In the genomic region with DNA sequence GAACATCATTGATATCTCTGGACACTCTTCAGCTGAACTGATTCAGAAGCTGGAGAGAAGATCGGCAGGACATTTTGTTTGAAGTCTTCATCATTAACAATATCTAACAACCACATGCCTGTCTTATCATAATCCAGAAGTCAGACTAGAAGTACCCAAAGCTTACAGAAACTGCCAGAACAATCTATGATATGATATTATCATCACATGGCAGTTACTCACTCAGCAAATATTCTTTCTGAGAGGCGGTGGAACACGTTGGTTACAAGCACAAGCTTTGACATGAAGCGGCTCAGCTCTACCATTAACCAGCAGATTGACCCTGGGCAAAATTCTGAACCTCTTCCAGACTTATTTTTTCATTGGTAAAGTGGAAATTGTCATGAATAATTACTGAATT, we compare ENCODE assay signal across 1 cellular context.
A peak's percentile ranks its signal among the peaks of the same experiment; 100 is the strongest.
TF ChIP-seq lines count a peak whose summit lies in the region.

No MANE protein-coding gene starts in this region.

TF ChIP-seq in K562, 482 proteins besides CTCF, POLR2A, EP300 and RAD21 (continued from another document and continues in another):
- TF ChIP-seq, protein P1, sequence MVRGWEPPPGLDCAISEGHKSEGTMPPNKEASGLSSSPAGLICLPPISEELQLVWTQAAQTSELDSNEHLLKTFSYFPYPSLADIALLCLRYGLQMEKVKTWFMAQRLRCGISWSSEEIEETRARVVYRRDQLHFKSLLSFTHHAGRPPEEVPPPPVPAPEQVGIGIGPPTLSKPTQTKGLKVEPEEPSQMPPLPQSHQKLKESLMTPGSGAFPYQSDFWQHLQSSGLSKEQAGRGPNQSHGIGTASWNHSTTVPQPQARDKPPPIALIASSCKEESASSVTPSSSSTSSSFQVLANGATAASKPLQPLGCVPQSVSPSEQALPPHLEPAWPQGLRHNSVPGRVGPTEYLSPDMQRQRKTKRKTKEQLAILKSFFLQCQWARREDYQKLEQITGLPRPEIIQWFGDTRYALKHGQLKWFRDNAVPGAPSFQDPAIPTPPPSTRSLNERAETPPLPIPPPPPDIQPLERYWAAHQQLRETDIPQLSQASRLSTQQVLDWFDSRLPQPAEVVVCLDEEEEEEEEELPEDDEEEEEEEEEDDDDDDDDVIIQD (CRISPR knock-in tag; IDR thresholded peaks at IDR 0.05) = no peak
- TF ChIP-seq HNRNPL (IDR thresholded peaks at IDR 0.05; ENCODE audit: low read depth, low read length) (no peak), RB1 (IDR thresholded peaks at IDR 0.05; ENCODE audit: low read depth) (no peak), CREB1 (IDR thresholded peaks at IDR 0.05) (no peak), CREB1 (CRISPR knock-in tag; IDR thresholded peaks at IDR 0.05) (no peak), SREBF1 (IDR thresholded peaks at IDR 0.05; ENCODE audit: borderline replicate concordance, low read depth, low read length) (no peak), CTBP1 (IDR thresholded peaks at IDR 0.05; ENCODE audit: borderline replicate concordance) (peak; percentile 60), SNIP1 (IDR thresholded peaks at IDR 0.05; ENCODE audit: low read depth) (no peak), TSC22D4 (tag; IDR thresholded peaks at IDR 0.05) (no peak), ETV1 (tag; conservative IDR thresholded peaks at IDR 0.05; ENCODE audit: low read depth) (no peak), GATA2 (CRISPR knock-in tag; IDR thresholded peaks at IDR 0.05) (0 out of 2 replicates have a peak, but pooled peaks have one; percentile 44), ZNF146 (CRISPR knock-in tag; IDR thresholded peaks at IDR 0.05; ENCODE audit: unreplicated experiment) (no peak), PHF21A (IDR thresholded peaks at IDR 0.05; ENCODE audit: borderline replicate concordance, low read depth) (no peak), RCOR1 (IDR thresholded peaks at IDR 0.05; ENCODE audit: borderline replicate concordance in 1 of 2, low read depth in 2 of 2, low read length in 2 of 2) (peak in 1 of 2 experiments; percentile 95; a peak in 2 of 4 replicates), ZKSCAN8 (CRISPR knock-in tag; IDR thresholded peaks at IDR 0.05) (no peak), PURB (CRISPR knock-in tag; IDR thresholded peaks at IDR 0.05; ENCODE audit: low read depth) (no peak), HDAC3 (IDR thresholded peaks at IDR 0.05; ENCODE audit: borderline replicate concordance, partially characterized antibody) (peak; percentile 74), WHSC1 (IDR thresholded peaks at IDR 0.05; ENCODE audit: low read length) (no peak), MED1 (CRISPR knock-in tag; IDR thresholded peaks at IDR 0.05; ENCODE audit: borderline replicate concordance) (no peak), NR4A1 (CRISPR knock-in tag; IDR thresholded peaks at IDR 0.05) (no peak), NR4A1 (tag; IDR thresholded peaks at IDR 0.05) (no peak), CBX5 (IDR thresholded peaks at IDR 0.05; ENCODE audit: borderline replicate concordance, low read depth) (no peak), ZNF584 (CRISPR knock-in tag; IDR thresholded peaks at IDR 0.05; ENCODE audit: low read depth) (peak; percentile 76; the same call in 1 of the 2 replicates), IFI16 (CRISPR knock-in tag; IDR thresholded peaks at IDR 0.05) (no peak), MTF1 (CRISPR knock-in tag; IDR thresholded peaks at IDR 0.05; ENCODE audit: borderline replicate concordance) (no peak), ZNF79 (CRISPR knock-in tag; IDR thresholded peaks at IDR 0.05; ENCODE audit: low read depth) (no peak), POLR3G (IDR thresholded peaks at IDR 0.05; ENCODE audit: extremely low read depth, insufficient read length, insufficient replicate concordance) (no peak), NFYB (IDR thresholded peaks at IDR 0.05; ENCODE audit: extremely low read depth, insufficient read length) (no peak)
- TF ChIP-seq, protein P2, sequence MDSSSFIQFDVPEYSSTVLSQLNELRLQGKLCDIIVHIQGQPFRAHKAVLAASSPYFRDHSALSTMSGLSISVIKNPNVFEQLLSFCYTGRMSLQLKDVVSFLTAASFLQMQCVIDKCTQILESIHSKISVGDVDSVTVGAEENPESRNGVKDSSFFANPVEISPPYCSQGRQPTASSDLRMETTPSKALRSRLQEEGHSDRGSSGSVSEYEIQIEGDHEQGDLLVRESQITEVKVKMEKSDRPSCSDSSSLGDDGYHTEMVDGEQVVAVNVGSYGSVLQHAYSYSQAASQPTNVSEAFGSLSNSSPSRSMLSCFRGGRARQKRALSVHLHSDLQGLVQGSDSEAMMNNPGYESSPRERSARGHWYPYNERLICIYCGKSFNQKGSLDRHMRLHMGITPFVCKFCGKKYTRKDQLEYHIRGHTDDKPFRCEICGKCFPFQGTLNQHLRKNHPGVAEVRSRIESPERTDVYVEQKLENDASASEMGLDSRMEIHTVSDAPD (CRISPR knock-in tag; IDR thresholded peaks at IDR 0.05) = no peak
- TF ChIP-seq, protein P3, sequence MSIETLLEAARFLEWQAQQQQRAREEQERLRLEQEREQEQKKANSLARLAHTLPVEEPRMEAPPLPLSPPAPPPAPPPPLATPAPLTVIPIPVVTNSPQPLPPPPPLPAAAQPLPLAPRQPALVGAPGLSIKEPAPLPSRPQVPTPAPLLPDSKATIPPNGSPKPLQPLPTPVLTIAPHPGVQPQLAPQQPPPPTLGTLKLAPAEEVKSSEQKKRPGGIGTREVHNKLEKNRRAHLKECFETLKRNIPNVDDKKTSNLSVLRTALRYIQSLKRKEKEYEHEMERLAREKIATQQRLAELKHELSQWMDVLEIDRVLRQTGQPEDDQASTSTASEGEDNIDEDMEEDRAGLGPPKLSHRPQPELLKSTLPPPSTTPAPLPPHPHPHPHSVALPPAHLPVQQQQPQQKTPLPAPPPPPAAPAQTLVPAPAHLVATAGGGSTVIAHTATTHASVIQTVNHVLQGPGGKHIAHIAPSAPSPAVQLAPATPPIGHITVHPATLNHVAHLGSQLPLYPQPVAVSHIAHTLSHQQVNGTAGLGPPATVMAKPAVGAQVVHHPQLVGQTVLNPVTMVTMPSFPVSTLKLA (conservative IDR thresholded peaks at IDR 0.05) = peak; percentile 19 to 57; a peak in 2 of 4 replicates
- TF ChIP-seq, protein P4, sequence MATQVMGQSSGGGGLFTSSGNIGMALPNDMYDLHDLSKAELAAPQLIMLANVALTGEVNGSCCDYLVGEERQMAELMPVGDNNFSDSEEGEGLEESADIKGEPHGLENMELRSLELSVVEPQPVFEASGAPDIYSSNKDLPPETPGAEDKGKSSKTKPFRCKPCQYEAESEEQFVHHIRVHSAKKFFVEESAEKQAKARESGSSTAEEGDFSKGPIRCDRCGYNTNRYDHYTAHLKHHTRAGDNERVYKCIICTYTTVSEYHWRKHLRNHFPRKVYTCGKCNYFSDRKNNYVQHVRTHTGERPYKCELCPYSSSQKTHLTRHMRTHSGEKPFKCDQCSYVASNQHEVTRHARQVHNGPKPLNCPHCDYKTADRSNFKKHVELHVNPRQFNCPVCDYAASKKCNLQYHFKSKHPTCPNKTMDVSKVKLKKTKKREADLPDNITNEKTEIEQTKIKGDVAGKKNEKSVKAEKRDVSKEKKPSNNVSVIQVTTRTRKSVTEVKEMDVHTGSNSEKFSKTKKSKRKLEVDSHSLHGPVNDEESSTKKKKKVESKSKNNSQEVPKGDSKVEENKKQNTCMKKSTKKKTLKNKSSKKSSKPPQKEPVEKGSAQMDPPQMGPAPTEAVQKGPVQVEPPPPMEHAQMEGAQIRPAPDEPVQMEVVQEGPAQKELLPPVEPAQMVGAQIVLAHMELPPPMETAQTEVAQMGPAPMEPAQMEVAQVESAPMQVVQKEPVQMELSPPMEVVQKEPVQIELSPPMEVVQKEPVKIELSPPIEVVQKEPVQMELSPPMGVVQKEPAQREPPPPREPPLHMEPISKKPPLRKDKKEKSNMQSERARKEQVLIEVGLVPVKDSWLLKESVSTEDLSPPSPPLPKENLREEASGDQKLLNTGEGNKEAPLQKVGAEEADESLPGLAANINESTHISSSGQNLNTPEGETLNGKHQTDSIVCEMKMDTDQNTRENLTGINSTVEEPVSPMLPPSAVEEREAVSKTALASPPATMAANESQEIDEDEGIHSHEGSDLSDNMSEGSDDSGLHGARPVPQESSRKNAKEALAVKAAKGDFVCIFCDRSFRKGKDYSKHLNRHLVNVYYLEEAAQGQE (CRISPR knock-in tag; IDR thresholded peaks at IDR 0.05; ENCODE audit: low read depth) = no peak
- TF ChIP-seq, protein P5, sequence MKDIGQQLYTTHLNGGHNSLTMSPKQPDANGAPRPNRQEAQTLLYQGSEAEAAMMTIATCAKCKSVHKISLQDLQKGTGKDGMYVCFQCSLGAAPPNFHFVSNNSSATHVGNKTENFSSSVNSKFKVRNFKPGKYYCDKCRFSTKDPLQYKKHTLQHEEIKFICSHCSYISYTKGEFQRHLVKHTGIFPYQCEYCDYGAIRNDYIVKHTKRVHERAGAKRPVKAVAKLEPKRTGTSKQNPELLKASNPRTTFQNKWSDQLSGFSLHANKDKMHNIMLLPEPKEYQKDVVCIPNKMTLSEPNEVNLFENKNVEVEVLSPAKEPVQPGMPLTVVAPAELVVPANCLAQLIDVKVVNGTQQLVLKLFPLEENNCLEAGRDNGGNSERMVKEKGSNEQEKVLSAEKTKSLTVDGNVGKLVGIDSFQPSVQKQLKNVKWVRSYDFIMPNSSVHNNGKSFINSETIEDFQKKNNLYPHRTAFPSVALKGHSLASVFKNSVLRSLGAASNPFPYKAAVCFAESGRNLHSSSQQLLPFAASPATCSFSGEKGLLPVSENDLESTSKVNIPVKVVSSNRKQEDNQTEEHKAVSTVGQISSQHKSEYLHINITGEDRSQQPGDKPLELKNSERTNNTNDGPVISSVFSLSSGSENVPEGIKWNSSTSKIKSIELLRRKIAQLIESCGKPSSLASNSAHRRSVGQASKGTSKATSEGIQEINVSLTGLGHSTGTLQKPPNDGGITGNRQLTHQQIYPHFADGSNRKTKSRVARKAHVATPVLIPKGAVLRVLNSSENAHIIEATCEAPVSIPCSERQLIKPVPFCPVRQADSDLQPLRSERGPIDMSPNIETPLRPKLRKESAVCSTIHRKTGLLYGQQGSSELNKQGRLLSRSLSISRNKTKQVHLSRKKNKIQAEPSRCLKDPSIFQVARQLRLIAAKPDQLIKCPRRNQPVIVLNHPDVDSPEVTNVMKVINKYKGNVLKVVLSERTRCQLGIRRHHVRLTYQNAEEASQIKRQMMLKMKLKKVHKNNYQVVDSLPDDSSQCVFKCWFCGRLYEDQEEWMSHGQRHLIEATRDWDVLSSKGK (CRISPR knock-in tag; IDR thresholded peaks at IDR 0.05) = no peak
- TF ChIP-seq, protein P6, sequence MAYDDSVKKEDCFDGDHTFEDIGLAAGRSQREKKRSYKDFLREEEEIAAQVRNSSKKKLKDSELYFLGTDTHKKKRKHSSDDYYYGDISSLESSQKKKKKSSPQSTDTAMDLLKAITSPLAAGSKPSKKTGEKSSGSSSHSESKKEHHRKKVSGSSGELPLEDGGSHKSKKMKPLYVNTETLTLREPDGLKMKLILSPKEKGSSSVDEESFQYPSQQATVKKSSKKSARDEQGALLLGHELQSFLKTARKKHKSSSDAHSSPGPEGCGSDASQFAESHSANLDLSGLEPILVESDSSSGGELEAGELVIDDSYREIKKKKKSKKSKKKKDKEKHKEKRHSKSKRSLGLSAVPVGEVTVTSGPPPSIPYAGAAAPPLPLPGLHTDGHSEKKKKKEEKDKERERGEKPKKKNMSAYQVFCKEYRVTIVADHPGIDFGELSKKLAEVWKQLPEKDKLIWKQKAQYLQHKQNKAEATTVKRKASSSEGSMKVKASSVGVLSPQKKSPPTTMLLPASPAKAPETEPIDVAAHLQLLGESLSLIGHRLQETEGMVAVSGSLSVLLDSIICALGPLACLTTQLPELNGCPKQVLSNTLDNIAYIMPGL (CRISPR knock-in tag; IDR thresholded peaks at IDR 0.05) = no peak
- TF ChIP-seq, protein P7, sequence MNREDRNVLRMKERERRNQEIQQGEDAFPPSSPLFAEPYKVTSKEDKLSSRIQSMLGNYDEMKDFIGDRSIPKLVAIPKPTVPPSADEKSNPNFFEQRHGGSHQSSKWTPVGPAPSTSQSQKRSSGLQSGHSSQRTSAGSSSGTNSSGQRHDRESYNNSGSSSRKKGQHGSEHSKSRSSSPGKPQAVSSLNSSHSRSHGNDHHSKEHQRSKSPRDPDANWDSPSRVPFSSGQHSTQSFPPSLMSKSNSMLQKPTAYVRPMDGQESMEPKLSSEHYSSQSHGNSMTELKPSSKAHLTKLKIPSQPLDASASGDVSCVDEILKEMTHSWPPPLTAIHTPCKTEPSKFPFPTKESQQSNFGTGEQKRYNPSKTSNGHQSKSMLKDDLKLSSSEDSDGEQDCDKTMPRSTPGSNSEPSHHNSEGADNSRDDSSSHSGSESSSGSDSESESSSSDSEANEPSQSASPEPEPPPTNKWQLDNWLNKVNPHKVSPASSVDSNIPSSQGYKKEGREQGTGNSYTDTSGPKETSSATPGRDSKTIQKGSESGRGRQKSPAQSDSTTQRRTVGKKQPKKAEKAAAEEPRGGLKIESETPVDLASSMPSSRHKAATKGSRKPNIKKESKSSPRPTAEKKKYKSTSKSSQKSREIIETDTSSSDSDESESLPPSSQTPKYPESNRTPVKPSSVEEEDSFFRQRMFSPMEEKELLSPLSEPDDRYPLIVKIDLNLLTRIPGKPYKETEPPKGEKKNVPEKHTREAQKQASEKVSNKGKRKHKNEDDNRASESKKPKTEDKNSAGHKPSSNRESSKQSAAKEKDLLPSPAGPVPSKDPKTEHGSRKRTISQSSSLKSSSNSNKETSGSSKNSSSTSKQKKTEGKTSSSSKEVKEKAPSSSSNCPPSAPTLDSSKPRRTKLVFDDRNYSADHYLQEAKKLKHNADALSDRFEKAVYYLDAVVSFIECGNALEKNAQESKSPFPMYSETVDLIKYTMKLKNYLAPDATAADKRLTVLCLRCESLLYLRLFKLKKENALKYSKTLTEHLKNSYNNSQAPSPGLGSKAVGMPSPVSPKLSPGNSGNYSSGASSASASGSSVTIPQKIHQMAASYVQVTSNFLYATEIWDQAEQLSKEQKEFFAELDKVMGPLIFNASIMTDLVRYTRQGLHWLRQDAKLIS (CRISPR knock-in tag; IDR thresholded peaks at IDR 0.05) = no peak
- TF ChIP-seq, protein P8, sequence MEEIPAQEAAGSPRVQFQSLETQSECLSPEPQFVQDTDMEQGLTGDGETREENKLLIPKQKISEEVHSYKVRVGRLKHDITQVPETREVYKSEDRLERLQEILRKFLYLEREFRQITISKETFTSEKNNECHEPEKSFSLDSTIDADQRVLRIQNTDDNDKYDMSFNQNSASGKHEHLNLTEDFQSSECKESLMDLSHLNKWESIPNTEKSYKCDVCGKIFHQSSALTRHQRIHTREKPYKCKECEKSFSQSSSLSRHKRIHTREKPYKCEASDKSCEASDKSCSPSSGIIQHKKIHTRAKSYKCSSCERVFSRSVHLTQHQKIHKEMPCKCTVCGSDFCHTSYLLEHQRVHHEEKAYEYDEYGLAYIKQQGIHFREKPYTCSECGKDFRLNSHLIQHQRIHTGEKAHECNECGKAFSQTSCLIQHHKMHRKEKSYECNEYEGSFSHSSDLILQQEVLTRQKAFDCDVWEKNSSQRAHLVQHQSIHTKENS (CRISPR knock-in tag; IDR thresholded peaks at IDR 0.05) = no peak
- TF ChIP-seq, protein P9, sequence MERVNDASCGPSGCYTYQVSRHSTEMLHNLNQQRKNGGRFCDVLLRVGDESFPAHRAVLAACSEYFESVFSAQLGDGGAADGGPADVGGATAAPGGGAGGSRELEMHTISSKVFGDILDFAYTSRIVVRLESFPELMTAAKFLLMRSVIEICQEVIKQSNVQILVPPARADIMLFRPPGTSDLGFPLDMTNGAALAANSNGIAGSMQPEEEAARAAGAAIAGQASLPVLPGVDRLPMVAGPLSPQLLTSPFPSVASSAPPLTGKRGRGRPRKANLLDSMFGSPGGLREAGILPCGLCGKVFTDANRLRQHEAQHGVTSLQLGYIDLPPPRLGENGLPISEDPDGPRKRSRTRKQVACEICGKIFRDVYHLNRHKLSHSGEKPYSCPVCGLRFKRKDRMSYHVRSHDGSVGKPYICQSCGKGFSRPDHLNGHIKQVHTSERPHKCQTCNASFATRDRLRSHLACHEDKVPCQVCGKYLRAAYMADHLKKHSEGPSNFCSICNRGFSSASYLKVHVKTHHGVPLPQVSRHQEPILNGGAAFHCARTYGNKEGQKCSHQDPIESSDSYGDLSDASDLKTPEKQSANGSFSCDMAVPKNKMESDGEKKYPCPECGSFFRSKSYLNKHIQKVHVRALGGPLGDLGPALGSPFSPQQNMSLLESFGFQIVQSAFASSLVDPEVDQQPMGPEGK (CRISPR knock-in tag; IDR thresholded peaks at IDR 0.05; ENCODE audit: borderline replicate concordance) = no peak
